In genomic region chr1:193059282-193060225, GRCh38 we compare ENCODE assay signal across 1 cellular context.
TF ChIP-seq lines count a peak whose summit lies in the region.

Gene RO60, plus strand, starts transcription at chr1:193059612. Its CDS starts 9,443 bp downstream, at chr1:193069055.
Gene UCHL5, minus strand, starts transcription at chr1:193059360. Its CDS starts 100 bp downstream, at chr1:193059260.

TF ChIP-seq in HEK293, 187 proteins besides CTCF, POLR2A, EP300 and RAD21 (continued from another document):
- TF ChIP-seq ZNF561 (tag by site-specific recombination; IDR thresholded peaks at IDR 0.05; ENCODE audit: borderline replicate concordance) (peak; percentile 41; the same call in 1 of the 2 replicates), ZFP69B (tag by site-specific recombination; IDR thresholded peaks at IDR 0.05) (peak; percentile 90; the same call in 1 of the 2 replicates), ZNF514 (tag by site-specific recombination; IDR thresholded peaks at IDR 0.05) (no peak), OSR2 (tag by site-specific recombination; IDR thresholded peaks at IDR 0.05) (no peak), ZNF530 (tag by site-specific recombination; IDR thresholded peaks at IDR 0.05; ENCODE audit: low read depth) (no peak), BCL11A (tag by site-specific recombination; IDR thresholded peaks at IDR 0.05; ENCODE audit: low read depth) (peak; percentile 53; the same call in 1 of the 2 replicates), TCF7L2 (IDR thresholded peaks at IDR 0.05; ENCODE audit: borderline replicate concordance, low read depth, low read length) (no peak), ZBTB8A (tag by site-specific recombination; IDR thresholded peaks at IDR 0.05) (peak; percentile 96), ZNF677 (tag by site-specific recombination; IDR thresholded peaks at IDR 0.05) (no peak), ZNF292 (tag by site-specific recombination; IDR thresholded peaks at IDR 0.05; ENCODE audit: borderline replicate concordance, low read depth) (no peak), KLF9 (tag by site-specific recombination; IDR thresholded peaks at IDR 0.05; ENCODE audit: low read depth) (peak; percentile 69; the same call in 1 of the 2 replicates), KLF7 (tag by site-specific recombination; IDR thresholded peaks at IDR 0.05; ENCODE audit: borderline replicate concordance) (peak; percentile 84; the same call in 1 of the 2 replicates), ZNF510 (tag by site-specific recombination; IDR thresholded peaks at IDR 0.05; ENCODE audit: insufficient replicate concordance) (no peak), ZNF639 (tag by site-specific recombination; IDR thresholded peaks at IDR 0.05) (peak; percentile 68; the same call in 1 of the 2 replicates), ZNF362 (tag by site-specific recombination; IDR thresholded peaks at IDR 0.05) (no peak), ZNF701 (tag by site-specific recombination; IDR thresholded peaks at IDR 0.05) (no peak), ZBTB48 (tag by site-specific recombination; IDR thresholded peaks at IDR 0.05) (peak; percentile 68), ZNF449 (tag by site-specific recombination; IDR thresholded peaks at IDR 0.05) (0 out of 2 replicates have a peak, but pooled peaks have one; percentile 14), BCL11B (tag by site-specific recombination; IDR thresholded peaks at IDR 0.05; ENCODE audit: low read depth) (no peak), ZNF133 (tag by site-specific recombination; IDR thresholded peaks at IDR 0.05) (no peak), ZNF239 (tag by site-specific recombination; IDR thresholded peaks at IDR 0.05) (no peak), AEBP2 (tag by site-specific recombination; IDR thresholded peaks at IDR 0.05; ENCODE audit: borderline replicate concordance) (no peak), ZNF426 (tag by site-specific recombination; IDR thresholded peaks at IDR 0.05) (no peak), ZBTB11 (tag by site-specific recombination; conservative IDR thresholded peaks at IDR 0.05; ENCODE audit: low read depth) (peak; percentile 79), ZNF433 (tag by site-specific recombination; IDR thresholded peaks at IDR 0.05; ENCODE audit: low read depth) (no peak), ZNF473 (tag by site-specific recombination; IDR thresholded peaks at IDR 0.05) (no peak), ZNF24 (tag by site-specific recombination; IDR thresholded peaks at IDR 0.05) (peak; percentile 86), ELK4 (IDR thresholded peaks at IDR 0.05; ENCODE audit: borderline replicate concordance, low read depth, low read length) (no peak), HOXD13 (CRISPR knock-in tag; IDR thresholded peaks at IDR 0.05; ENCODE audit: borderline replicate concordance) (no peak), ZNF843 (tag by site-specific recombination; IDR thresholded peaks at IDR 0.05) (peak; percentile 82), ZNF529 (tag by site-specific recombination; IDR thresholded peaks at IDR 0.05; ENCODE audit: insufficient replicate concordance) (no peak), ZNF707 (tag by site-specific recombination; IDR thresholded peaks at IDR 0.05) (no peak), ZNF148 (tag by site-specific recombination; IDR thresholded peaks at IDR 0.05; ENCODE audit: borderline replicate concordance) (no peak), ZNF548 (tag by site-specific recombination; IDR thresholded peaks at IDR 0.05) (no peak), ZNF549 (tag by site-specific recombination; IDR thresholded peaks at IDR 0.05) (no peak), ZBTB20 (tag by site-specific recombination; IDR thresholded peaks at IDR 0.05) (peak; percentile 93), ZSCAN16 (tag by site-specific recombination; IDR thresholded peaks at IDR 0.05) (peak; percentile 84), ZNF654 (tag by site-specific recombination; IDR thresholded peaks at IDR 0.05; ENCODE audit: low read depth) (no peak), ZNF138 (tag by site-specific recombination; IDR thresholded peaks at IDR 0.05; ENCODE audit: borderline replicate concordance) (no peak), ZFP41 (tag by site-specific recombination; IDR thresholded peaks at IDR 0.05; ENCODE audit: borderline replicate concordance) (no peak), ZNF223 (tag by site-specific recombination; IDR thresholded peaks at IDR 0.05) (no peak), ZNF302 (tag by site-specific recombination; IDR thresholded peaks at IDR 0.05; ENCODE audit: low read depth) (no peak), ZBTB1 (tag by site-specific recombination; IDR thresholded peaks at IDR 0.05) (peak; percentile 78; the same call in 1 of the 2 replicates), REPIN1 (tag by site-specific recombination; IDR thresholded peaks at IDR 0.05; ENCODE audit: low read depth) (peak; percentile 16; the same call in 1 of the 2 replicates), SP2 (tag by site-specific recombination; IDR thresholded peaks at IDR 0.05) (peak; percentile 93), ZNF555 (tag by site-specific recombination; conservative IDR thresholded peaks at IDR 0.05) (no peak), FEZF1 (tag by site-specific recombination; IDR thresholded peaks at IDR 0.05) (peak; percentile 5; the same call in 1 of the 2 replicates), ZNF544 (tag by site-specific recombination; IDR thresholded peaks at IDR 0.05) (no peak), BCL6B (tag by site-specific recombination; IDR thresholded peaks at IDR 0.05) (no peak), ZNF324 (tag by site-specific recombination; IDR thresholded peaks at IDR 0.05) (peak; percentile 93), ZNF18 (tag by site-specific recombination; IDR thresholded peaks at IDR 0.05) (no peak; the same call in 1 of the 2 replicates)
TF ChIP-seq in HEK293: peak in this region for 83.
